In the genomic region with DNA sequence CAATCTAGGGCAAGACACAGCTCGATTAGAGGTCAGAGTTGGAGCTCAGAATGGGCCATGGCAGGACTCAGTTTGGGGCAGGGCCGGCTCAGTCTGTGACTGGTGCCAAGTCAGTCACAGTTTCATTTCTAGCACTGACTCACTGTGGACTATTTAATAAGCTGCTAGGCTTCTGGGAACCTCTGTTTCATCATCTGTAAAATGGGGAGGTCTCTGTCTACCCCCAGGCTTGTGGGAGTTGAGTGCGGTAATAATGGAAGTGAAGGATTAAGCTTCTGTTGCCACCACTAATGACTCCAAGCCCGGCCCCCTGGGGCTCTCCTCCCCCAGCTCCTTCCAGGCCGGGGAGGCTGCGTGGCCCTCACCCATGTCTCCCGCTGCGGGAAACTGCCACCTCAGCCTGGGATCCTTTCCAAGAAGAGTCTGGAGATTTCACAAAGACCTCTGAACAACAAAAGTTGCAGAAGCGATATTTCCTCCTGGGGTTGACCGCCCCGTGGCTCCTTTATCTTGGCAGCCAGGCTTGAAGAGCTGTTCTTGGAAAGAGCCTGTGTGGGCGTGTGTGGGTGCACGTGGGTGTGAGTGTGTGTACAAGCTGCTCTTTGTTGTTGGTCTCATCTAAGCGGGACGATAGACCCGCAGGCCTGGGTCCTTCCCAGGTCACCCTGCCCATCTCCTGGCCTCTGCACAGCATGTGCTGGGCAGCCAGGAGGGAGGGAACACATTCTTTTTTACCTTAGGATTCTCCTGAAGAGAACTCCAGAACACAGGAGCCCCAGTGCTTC, we compare ENCODE assay signal across 8 cellular contexts. TPM values are rescaled to one million over a fixed set of nuclear protein-coding genes. Genes with fewer than 3 reads are reported as not detected.
A peak's percentile ranks its signal among the peaks of the same experiment; 100 is the strongest.
DNase-seq lines count a peak whose midpoint lies in the region; ATAC-seq and TF ChIP-seq lines count a peak whose summit lies in the region.

No MANE protein-coding gene starts in this region.

- ATAC-seq in HG03095 (IDR thresholded peaks at IDR 0.05; ENCODE audit: unreplicated experiment), result no peak

- H3K36me3 ChIP-seq in fibroblast of lung (ENCODE audit: control insufficient read depth, insufficient read depth, low read length) (no peaks in the 10 kb centered on the region), skeletal muscle satellite cell (ENCODE audit: insufficient read depth, low read length) (no peaks in the 10 kb centered on the region)

- H3K27me3 ChIP-seq in fibroblast of lung (ENCODE audit: control insufficient read depth, insufficient read depth, low read length) (peaks cover 18% of the 10 kb centered on the region), skeletal muscle satellite cell (ENCODE audit: control insufficient read depth, insufficient read depth, low read length) (peaks cover 7% of the 10 kb centered on the region)

- H2AFZ ChIP-seq in fibroblast of lung (ENCODE audit: low read length), result no peak overlapping the region

- in situ Hi-C loops in SK-MEL-5 (cut with HindIII; ENCODE audit: low pct_unique_long_range_greater_than_20kb, low sequenced_read_pairs), result loop anchor here (10.0 kb wide), 1 partner anchor 48 kb away; no protein-coding TSS in a partner anchor

- no peak overlapping the region for H3K4me3 ChIP-seq in fibroblast of lung (replicated peaks in 1 of 4; ENCODE audit: control extremely low read depth in 1 of 4, insufficient read depth in 1 of 4, low read depth in 3 of 4, low read length in 4 of 4)
- H3K4me3 ChIP-seq in skeletal muscle satellite cell (ENCODE audit: low read length), result peak overlapping the region; percentile 29

- no peak for TF ChIP-seq CTCF in fibroblast of lung (conservative IDR thresholded peaks at IDR 0.05 in 1 of 2, IDR thresholded peaks at IDR 0.05 in 1 of 2; ENCODE audit: low read depth in 1 of 2, low read length in 2 of 2)

- no peaks in the 10 kb centered on the region for H3K79me2 ChIP-seq in fibroblast of lung (ENCODE audit: control insufficient read depth, insufficient read depth, low read length)

- H4K20me1 ChIP-seq in fibroblast of lung (ENCODE audit: control insufficient read depth, extremely low read depth, insufficient read depth, low read length), result no peaks in the 10 kb centered on the region

- H3K4me1 ChIP-seq in fibroblast of lung (ENCODE audit: control insufficient read depth, extremely low read depth, insufficient read depth, low read length), result peaks cover 8% of the 10 kb centered on the region
- H3K4me1 ChIP-seq in skeletal muscle satellite cell (ENCODE audit: control insufficient read depth, insufficient read depth, low read length), result peaks cover 34% of the 10 kb centered on the region

- H3K9me3 ChIP-seq in fibroblast of lung (ENCODE audit: control insufficient read depth, insufficient read depth, low read depth, low read length), result no peaks in the 10 kb centered on the region
- H3K9me3 ChIP-seq in skeletal muscle satellite cell (replicated peaks; ENCODE audit: low read length), result no peaks in the 10 kb centered on the region

- DNase-seq in AML-193 (lab: John Stamatoyannopoulos, UW), result peak; percentile 87
- DNase-seq in GOT3 (lab: John Stamatoyannopoulos, UW), result peak; percentile 49
- peak; percentile 64 for DNase-seq in SK-MEL-5 (ENCODE audit: low read depth, low spot score)
- DNase-seq in fibroblast of lung (ENCODE audit: low read depth in 2 of 2), result peak; percentile 71 to 82
- no peak for DNase-seq in central memory CD4-positive, alpha-beta T cell
- DNase-seq in cerebellum (ENCODE audit: low spot score), result no peak

- no peak overlapping the region for H3K9ac ChIP-seq in fibroblast of lung (ENCODE audit: insufficient read depth, low read length)
- no peak overlapping the region for H3K9ac ChIP-seq in skeletal muscle satellite cell (ENCODE audit: low read depth, low read length)

- H3K27ac ChIP-seq in fibroblast of lung (ENCODE audit: insufficient read depth, low read length), result no peak overlapping the region

- no peak overlapping the region for H3K4me2 ChIP-seq in fibroblast of lung (ENCODE audit: extremely low read depth, insufficient read depth, low read length)
- peak overlapping the region; percentile 55 for H3K4me2 ChIP-seq in skeletal muscle satellite cell (ENCODE audit: low read length)

RNA-seq across cellular contexts. Expression of a gene that starts 29.1 kb away (rescaled TPM):
- not detected in 2 replicates for total RNA-seq in SK-MEL-5 (2014; rRNA removed; shearing (Covaris generic))
- polyA plus RNA-seq in SK-MEL-5 (2015; cell fraction: cytosol; rRNA removed), result not detected in 2 replicates
- polyA plus RNA-seq in SK-MEL-5 (2015; cell fraction: nucleus; rRNA removed), result not detected in 2 replicates
- not detected in 2 replicates for total RNA-seq in fibroblast of lung
- polyA plus RNA-seq in fibroblast of lung, result not detected in 2 replicates
- polyA plus RNA-seq in fibroblast of lung (2012), result not detected in 2 replicates
- not detected in 2 replicates for polyA minus RNA-seq in fibroblast of lung (ENCODE audit: low replicate concordance)
- total RNA-seq in skeletal muscle satellite cell (2012; rRNA removed), result not detected in 2 replicates
- total RNA-seq in cerebellum, result not detected

RNA-seq across cellular contexts. Expression of a gene that starts 32.7 kb away (rescaled TPM):
- total RNA-seq in SK-MEL-5 (2014; rRNA removed; shearing (Covaris generic)), result 0.03 TPM in 1 of 2 replicates, not detected in the other
- polyA plus RNA-seq in SK-MEL-5 (2015; cell fraction: cytosol; rRNA removed), result 0.64 and 0.70 TPM in 2 replicates
- 0.07 and 0.23 TPM in 2 replicates for polyA plus RNA-seq in SK-MEL-5 (2015; cell fraction: nucleus; rRNA removed)
- not detected in 2 replicates for total RNA-seq in fibroblast of lung
- polyA plus RNA-seq in fibroblast of lung, result not detected in 2 replicates
- polyA plus RNA-seq in fibroblast of lung (2012), result not detected in 2 replicates
- polyA minus RNA-seq in fibroblast of lung (ENCODE audit: low replicate concordance), result not detected in 2 replicates
- total RNA-seq in skeletal muscle satellite cell (2012; rRNA removed), result not detected in 2 replicates
- total RNA-seq in cerebellum, result 0.82 TPM

Comparison
In these comparisons a context has a peak if more than half of its experiments do, and no peak if none do; other contexts are left out.
1. DNase-seq: peak in AML-193 (2 of 2), GOT3 (single experiment), SK-MEL-5 (single experiment) and fibroblast of lung (2 of 2); none in central memory CD4-positive, alpha-beta T cell (single experiment) and cerebellum (single experiment).